13 cellular contexts compared by ENCODE assay signal in genomic region chr10:91598211-91598981, GRCh38. TPM values are rescaled to one million over a fixed set of nuclear protein-coding genes. Genes with fewer than 3 reads are reported as not detected.
DNase-seq lines count a peak whose midpoint lies in the region; ATAC-seq, FAIRE-seq and TF ChIP-seq lines count a peak whose summit lies in the region.
"Had no signal": no experiment of that assay in that cellular context is flagged by ENCODE, and none has a peak within 500 bp of the region (broad histone marks: within the 10 kb centered on the region; RNA-seq: fewer than 3 reads in every experiment).

No MANE protein-coding gene starts in this region.

- H3K9me3 Mint-ChIP-seq in astrocyte (ENCODE audit: unreplicated experiment): peaks cover 5% of the 10 kb centered on the region
- H3K9me3 Mint-ChIP-seq in effector memory CD8-positive, alpha-beta T cell: no peaks in the 10 kb centered on the region
- no peaks in the 10 kb centered on the region for H3K9me3 Mint-ChIP-seq in activated CD8-positive, alpha-beta T cell treated with anti-CD3 and anti-CD28 coated beads for 36 hours

- no peaks in the 10 kb centered on the region for H4K20me1 ChIP-seq in astrocyte (ENCODE audit: insufficient read depth, low read length)

- no peak overlapping the region for H3K9ac ChIP-seq in astrocyte (ENCODE audit: low read length)

- peak overlapping the region; percentile 34 for H3K4me3 Mint-ChIP-seq in astrocyte (ENCODE audit: unreplicated experiment)
- no peak overlapping the region for H3K4me3 Mint-ChIP-seq in effector memory CD8-positive, alpha-beta T cell
- H3K4me3 Mint-ChIP-seq in activated CD8-positive, alpha-beta T cell treated with anti-CD3 and anti-CD28 coated beads for 36 hours: no peak overlapping the region
- H3K4me3 Mint-ChIP-seq: neural crest cell had no signal

- H3K4me2 ChIP-seq in astrocyte (ENCODE audit: low read length): peak overlapping the region; percentile 6

- H3K4me3 ChIP-seq in astrocyte (ENCODE audit: insufficient read depth, low read depth, low read length) (no peak overlapping the region), suprapubic skin (no peak overlapping the region)
- H3K4me3 ChIP-seq: heart right ventricle had no signal

- H3K27me3 ChIP-seq in astrocyte (ENCODE audit: insufficient read depth, low read length): no peaks in the 10 kb centered on the region
- H3K27me3 ChIP-seq in suprapubic skin: no peaks in the 10 kb centered on the region
- H3K27me3 ChIP-seq: heart right ventricle had no signal

- no peak for TF ChIP-seq POLR2A in suprapubic skin (IDR thresholded peaks at IDR 0.05)

- H3K9me3 ChIP-seq in astrocyte (ENCODE audit: insufficient read depth, low read depth, low read length) (no peaks in the 10 kb centered on the region), suprapubic skin (no peaks in the 10 kb centered on the region)
- H3K9me3 ChIP-seq: heart right ventricle had no signal

- no peaks in the 10 kb centered on the region for H3K36me3 Mint-ChIP-seq in astrocyte (ENCODE audit: low read depth, unreplicated experiment)
- H3K36me3 Mint-ChIP-seq in effector memory CD8-positive, alpha-beta T cell (ENCODE audit: insufficient read depth): peaks cover 1% of the 10 kb centered on the region
- H3K36me3 Mint-ChIP-seq in activated CD8-positive, alpha-beta T cell treated with anti-CD3 and anti-CD28 coated beads for 36 hours (ENCODE audit: low read depth): no peaks in the 10 kb centered on the region

- no peaks in the 10 kb centered on the region for H3K79me2 ChIP-seq in astrocyte (ENCODE audit: insufficient read depth, low read length)

- H3K36me3 ChIP-seq in astrocyte (ENCODE audit: insufficient read depth, low read length) (no peaks in the 10 kb centered on the region), suprapubic skin (no peaks in the 10 kb centered on the region)
- H3K36me3 ChIP-seq: heart right ventricle, WERI-Rb-1 had no signal

- WGBS in suprapubic skin: 63% methylated on average over 6 of the region's 6 CpGs

- no peak for ATAC-seq in effector memory CD8-positive, alpha-beta T cell (replicated peaks)
- no peak for ATAC-seq in activated CD8-positive, alpha-beta T cell treated with anti-CD3 and anti-CD28 coated beads for 36 hours

- POLR2A ChIA-PET in activated CD8-positive, alpha-beta T cell treated with anti-CD3 and anti-CD28 coated beads for 36 hours (lab: Charles Lee): no interaction called here

- H3K27ac Mint-ChIP-seq in astrocyte (ENCODE audit: unreplicated experiment): peak overlapping the region; percentile 51
- no peak overlapping the region for H3K27ac Mint-ChIP-seq in effector memory CD8-positive, alpha-beta T cell
- no peak overlapping the region for H3K27ac Mint-ChIP-seq in activated CD8-positive, alpha-beta T cell treated with anti-CD3 and anti-CD28 coated beads for 36 hours

- H3K27me3 Mint-ChIP-seq in astrocyte (ENCODE audit: low read depth, unreplicated experiment): no peaks in the 10 kb centered on the region
- peaks cover 38 to 67% of the 10 kb centered on the region in 2 donors for H3K27me3 Mint-ChIP-seq in effector memory CD8-positive, alpha-beta T cell
- H3K27me3 Mint-ChIP-seq in activated CD8-positive, alpha-beta T cell treated with anti-CD3 and anti-CD28 coated beads for 36 hours: peaks cover 8% of the 10 kb centered on the region

- H3K4me1 ChIP-seq in astrocyte (ENCODE audit: insufficient read depth, low read length): peaks cover 22% of the 10 kb centered on the region
- peaks cover 43% of the 10 kb centered on the region for H3K4me1 ChIP-seq in suprapubic skin

- DNase-seq in HK-2 (ENCODE audit: unreplicated experiment): peak; percentile 52
- peak; percentile 92 for DNase-seq in astrocyte (ENCODE audit: low read depth)
- DNase-seq in glomerular visceral epithelial cell (ENCODE audit: extremely low spot score): peak; percentile 80
- DNase-seq in suprapubic skin (ENCODE audit: low spot score in 2 of 2): no peak
- no peak for DNase-seq in globus pallidus (ENCODE audit: low spot score)
- DNase-seq in effector memory CD8-positive, alpha-beta T cell: no peak
- no peak for DNase-seq in islet precursor cell
- no peak for DNase-seq in activated CD8-positive, alpha-beta T cell treated with anti-CD3 and anti-CD28 coated beads for 36 hours
- DNase-seq: activated naive CD4-positive, alpha-beta T cell; GF-D8; heart right ventricle; WERI-Rb-1 had no signal

- CTCF ChIA-PET in activated CD8-positive, alpha-beta T cell treated with anti-CD3 and anti-CD28 coated beads for 36 hours (lab: Charles Lee): no interaction called here

- intact Hi-C loops in activated CD8-positive, alpha-beta T cell treated with anti-CD3 and anti-CD28 coated beads for 36 hours (cut with micrococcal nuclease): no loop called here

- FAIRE-seq in astrocyte (lab: Jason Lieb, UNC): peak; percentile 63

- TF ChIP-seq EP300 in suprapubic skin (IDR thresholded peaks at IDR 0.05): no peak

- H2AFZ ChIP-seq in astrocyte (ENCODE audit: low read depth, low read length): no peak overlapping the region

- no peak for TF ChIP-seq CTCF in astrocyte (IDR thresholded peaks at IDR 0.05; ENCODE audit: insufficient read depth, low read depth, low read length)
- TF ChIP-seq CTCF in suprapubic skin (IDR thresholded peaks at IDR 0.05): no peak
- no peak for TF ChIP-seq CTCF in activated CD8-positive, alpha-beta T cell treated with anti-CD3 and anti-CD28 coated beads for 36 hours (IDR thresholded peaks at IDR 0.05)

- peaks cover 25% of the 10 kb centered on the region for H3K4me1 Mint-ChIP-seq in astrocyte (ENCODE audit: low read depth, unreplicated experiment)
- no peaks in the 10 kb centered on the region for H3K4me1 Mint-ChIP-seq in effector memory CD8-positive, alpha-beta T cell (ENCODE audit: low read depth in 2 of 2)
- H3K4me1 Mint-ChIP-seq in activated CD8-positive, alpha-beta T cell treated with anti-CD3 and anti-CD28 coated beads for 36 hours (ENCODE audit: low read depth): peaks cover 2% of the 10 kb centered on the region
- H3K4me1 Mint-ChIP-seq: neural crest cell had no signal

- H3K27ac ChIP-seq in astrocyte (ENCODE audit: low read depth, low read length) (peak overlapping the region; percentile 18), suprapubic skin (peak overlapping the region; percentile 19)
- H3K27ac ChIP-seq: WERI-Rb-1 had no signal

RNA-seq across cellular contexts. Expression of gene PPP1R3C, which starts 34.5 kb away (rescaled TPM):
- total RNA-seq in astrocyte (3.7 and 4.9 TPM in 2 replicates), suprapubic skin (10 to 100 TPM in 1 of 4 donors, 1 to 10 TPM in 3; 4.8 to 10.3 (median 6.3) TPM)
- under 1 TPM; 0.94 to 0.99 TPM for total RNA-seq in activated CD8-positive, alpha-beta T cell treated with anti-CD3 and anti-CD28 coated beads for 36 hours

Comparison
In these comparisons a context has a peak if more than half of its experiments do, and no peak if none do; other contexts are left out.
1. DNase-seq: peak in HK-2 (single experiment), astrocyte (single experiment) and glomerular visceral epithelial cell (single experiment); none in suprapubic skin (0 of 2), globus pallidus (single experiment), effector memory CD8-positive, alpha-beta T cell (0 of 3), islet precursor cell (single experiment) and activated CD8-positive, alpha-beta T cell treated with anti-CD3 and anti-CD28 coated beads for 36 hours (single experiment).